Comparison of ENCODE assay signal across 1 cellular context in genomic region chr2:239690651-239691631, GRCh38.
TF ChIP-seq lines count a peak whose summit lies in the region.

No MANE protein-coding gene starts in this region.

TF ChIP-seq in SK-N-SH, 30 proteins besides CTCF, POLR2A, EP300 and RAD21 (continued from another document):
- no peak for TF ChIP-seq REST (IDR thresholded peaks at IDR 0.05; ENCODE audit: low read depth, low read length)
- TF ChIP-seq FOXJ3 (CRISPR knock-in tag; IDR thresholded peaks at IDR 0.05): no peak
- no peak for TF ChIP-seq SIN3A (IDR thresholded peaks at IDR 0.05; ENCODE audit: borderline replicate concordance, low read depth, low read length)
- no peak for TF ChIP-seq GABPA (IDR thresholded peaks at IDR 0.05; ENCODE audit: low read depth)
- TF ChIP-seq RCOR1 (IDR thresholded peaks at IDR 0.05; ENCODE audit: low read length): no peak
- TF ChIP-seq, protein P1, sequence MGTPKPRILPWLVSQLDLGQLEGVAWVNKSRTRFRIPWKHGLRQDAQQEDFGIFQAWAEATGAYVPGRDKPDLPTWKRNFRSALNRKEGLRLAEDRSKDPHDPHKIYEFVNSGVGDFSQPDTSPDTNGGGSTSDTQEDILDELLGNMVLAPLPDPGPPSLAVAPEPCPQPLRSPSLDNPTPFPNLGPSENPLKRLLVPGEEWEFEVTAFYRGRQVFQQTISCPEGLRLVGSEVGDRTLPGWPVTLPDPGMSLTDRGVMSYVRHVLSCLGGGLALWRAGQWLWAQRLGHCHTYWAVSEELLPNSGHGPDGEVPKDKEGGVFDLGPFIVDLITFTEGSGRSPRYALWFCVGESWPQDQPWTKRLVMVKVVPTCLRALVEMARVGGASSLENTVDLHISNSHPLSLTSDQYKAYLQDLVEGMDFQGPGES (IDR thresholded peaks at IDR 0.05; ENCODE audit: low read depth, low read length): no peak
- no peak for TF ChIP-seq RXRA (IDR thresholded peaks at IDR 0.05; ENCODE audit: borderline replicate concordance, low read depth)
- TF ChIP-seq FOXM1 (IDR thresholded peaks at IDR 0.05; ENCODE audit: low read depth): no peak
